In the genomic region with DNA sequence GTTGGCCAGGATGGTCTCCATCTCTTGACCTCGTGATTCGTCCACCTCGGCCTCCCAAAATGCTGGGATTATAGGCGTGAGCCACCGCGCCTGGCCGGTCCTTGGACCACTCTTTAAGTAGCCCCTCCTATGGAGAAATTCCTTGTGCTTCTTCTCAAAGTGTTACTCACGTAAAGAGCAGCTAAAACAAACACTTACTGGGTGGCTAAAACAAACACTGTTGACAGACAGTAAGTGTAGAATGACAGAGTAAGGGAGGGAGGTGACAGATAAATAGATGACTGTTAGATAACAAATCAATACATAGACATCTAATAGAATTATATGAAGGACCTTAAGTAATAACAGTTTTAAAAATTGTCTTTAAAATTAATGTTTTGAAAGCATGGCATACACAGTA, we compare ENCODE assay signal across 19 cellular contexts. TPM values are rescaled to one million over a fixed set of nuclear protein-coding genes. Genes with fewer than 3 reads are reported as not detected.
DNase-seq lines count a peak whose midpoint lies in the region; ATAC-seq and TF ChIP-seq lines count a peak whose summit lies in the region.
"Had no signal": no experiment of that assay in that cellular context is flagged by ENCODE, and none has a peak within 500 bp of the region (broad histone marks: within the 10 kb centered on the region; RNA-seq: fewer than 3 reads in every experiment).

No MANE protein-coding gene starts in this region.

- H3K4me3 Mint-ChIP-seq in endothelial cell (ENCODE audit: unreplicated experiment), result peak overlapping the region; percentile 95
- H3K4me3 Mint-ChIP-seq: CD14-positive monocyte; CD4-positive, alpha-beta memory T cell; H9 had no signal

- TF ChIP-seq CTCF in left ventricle myocardium inferior (IDR thresholded peaks at IDR 0.05; ENCODE audit: borderline replicate concordance) (no peak), endothelial cell (IDR thresholded peaks at IDR 0.05; ENCODE audit: unreplicated experiment) (no peak)

- H3K4me3 ChIP-seq in left ventricle myocardium inferior, result no peak overlapping the region
- H3K4me3 ChIP-seq: BLaER1, GM12878 had no signal

- H3K36me3 Mint-ChIP-seq in endothelial cell (ENCODE audit: low read depth, unreplicated experiment), result peaks cover 23% of the 10 kb centered on the region
- H3K36me3 Mint-ChIP-seq: CD14-positive monocyte; CD4-positive, alpha-beta memory T cell had no signal

- no peaks in the 10 kb centered on the region for H3K9me3 ChIP-seq in left ventricle myocardium inferior (replicated peaks)
- H3K9me3 ChIP-seq: BLaER1 had no signal

- H3K4me1 ChIP-seq in left ventricle myocardium inferior, result peaks cover 49% of the 10 kb centered on the region
- H3K4me1 ChIP-seq: BLaER1 had no signal

- DNase-seq in NCI-H2029 (lab: John Stamatoyannopoulos, UW), result peak; percentile 11
- DNase-seq in NCI-H2029 treated with DMSO at 0.1 percent for 48 hours (lab: John Stamatoyannopoulos, UW), result no peak
- no peak for DNase-seq in left ventricle myocardium inferior
- no peak for DNase-seq in left cardiac atrium
- DNase-seq in endothelial cell (ENCODE audit: low spot score), result no peak
- no peak for DNase-seq in NCI-H345 (lab: John Stamatoyannopoulos, UW)
- DNase-seq in mucosa of gallbladder (ENCODE audit: low spot score), result no peak
- DNase-seq: CD4-positive, alpha-beta memory T cell; DMS153; DND-41; EL; H9 had no signal

- H3K36me3 ChIP-seq in left ventricle myocardium inferior, result no peaks in the 10 kb centered on the region
- H3K36me3 ChIP-seq: BLaER1 had no signal

- ATAC-seq in left cardiac atrium (no peak), HG03439 (IDR thresholded peaks at IDR 0.05; ENCODE audit: unreplicated experiment) (no peak)
- ATAC-seq: GM12878 had no signal

- intact Hi-C loops in left ventricle myocardium inferior (cut with micrococcal nuclease) (no loop called here), left cardiac atrium (cut with DNase I) (no loop called here)

- peaks cover 61% of the 10 kb centered on the region for H3K4me1 Mint-ChIP-seq in endothelial cell (ENCODE audit: unreplicated experiment)
- H3K4me1 Mint-ChIP-seq: CD4-positive, alpha-beta memory T cell had no signal

- peaks cover 3% of the 10 kb centered on the region for H3K27me3 Mint-ChIP-seq in endothelial cell (ENCODE audit: unreplicated experiment)

- H3K27ac Mint-ChIP-seq in endothelial cell (ENCODE audit: unreplicated experiment), result peak overlapping the region; percentile 99
- H3K27ac Mint-ChIP-seq: CD14-positive monocyte; CD4-positive, alpha-beta memory T cell; H9 had no signal

- H3K9me3 Mint-ChIP-seq in endothelial cell (ENCODE audit: unreplicated experiment), result no peaks in the 10 kb centered on the region
- H3K9me3 Mint-ChIP-seq: CD4-positive, alpha-beta memory T cell; H9 had no signal

- peak overlapping the region; percentile 77 for H3K27ac ChIP-seq in left ventricle myocardium inferior (replicated peaks)
- H3K27ac ChIP-seq: 22Rv1, BLaER1, HL-60 had no signal

- H3K27me3 ChIP-seq in left ventricle myocardium inferior (ENCODE audit: low read depth), result no peaks in the 10 kb centered on the region
- H3K27me3 ChIP-seq: BLaER1 had no signal

RNA-seq across cellular contexts. Expression of gene RASGRP3, which starts 40.9 kb away (rescaled TPM):
- 69.2 TPM for total RNA-seq in left ventricle myocardium inferior
- total RNA-seq in left cardiac atrium, result 10 to 100 TPM; 39.9 to 53.7 TPM
- total RNA-seq in endothelial cell (ENCODE audit: unreplicated experiment), result 487 TPM
- 7.4 TPM for total RNA-seq in mucosa of gallbladder
- total RNA-seq: H1, H9 had no signal
